9 cellular contexts compared by ENCODE assay signal in genomic region chr2:134253804-134254203, GRCh38. TPM values are rescaled to one million over a fixed set of nuclear protein-coding genes. Genes with fewer than 3 reads are reported as not detected.
DNase-seq lines count a peak whose midpoint lies in the region; ATAC-seq and TF ChIP-seq lines count a peak whose summit lies in the region.
"Had no signal": no experiment of that assay in that cellular context is flagged by ENCODE, and none has a peak within 500 bp of the region (broad histone marks: within the 10 kb centered on the region; RNA-seq: fewer than 3 reads in every experiment).

Gene MGAT5, plus strand, starts transcription at chr2:134254072. Its CDS starts 332 bp downstream, at chr2:134254404.

- H3K18ac ChIP-seq in IMR-90 (ENCODE audit: low read depth, low read length): no peak within 1 kb of the TSS; the same call in 1 of the 2 replicates

- no peak within 1 kb of the TSS for H3K4me3 ChIP-seq in IMR-90 (ENCODE audit: insufficient read depth, low read depth, low read length)
- no peak within 1 kb of the TSS for H3K4me3 ChIP-seq in lower leg skin (ENCODE audit: low read depth, poor library complexity, severe bottlenecking)
- H3K4me3 ChIP-seq in foreskin fibroblast (ENCODE audit: low read depth in 1 of 2, low read length in 2 of 2): no peak within 1 kb of the TSS

- H3K27me3 Mint-ChIP-seq in activated naive CD4-positive, alpha-beta T cell treated with anti-CD3 and anti-CD28 coated beads, Interleukin-2, amount 10 ng/mL, durations not matched to agents 7 days and 5 days: no peaks in the 10 kb centered on the region
- H3K27me3 Mint-ChIP-seq in activated CD8-positive, alpha-beta T cell treated with anti-CD3 and anti-CD28 coated beads, Interleukin-2, amount 10 ng/mL, durations not matched to agents 7 days and 5 days (ENCODE audit: low read depth): peaks cover 2% of the 10 kb centered on the region
- H3K27me3 Mint-ChIP-seq: central memory CD8-positive, alpha-beta T cell had no signal

- no peak within 1 kb of the TSS; the same call in 1 of the 2 replicates for H3K4me2 ChIP-seq in IMR-90 (ENCODE audit: low read depth, low read length)

- H3K9me1 ChIP-seq in IMR-90 (ENCODE audit: insufficient read depth, low read length): peaks cover 34% of the 10 kb centered on the region

- H3K27ac ChIP-seq in IMR-90 (ENCODE audit: insufficient read depth, low read length): no peak within 1 kb of the TSS

- peaks cover 86% of the 10 kb centered on the region for H3K4me1 Mint-ChIP-seq in activated naive CD4-positive, alpha-beta T cell treated with anti-CD3 and anti-CD28 coated beads, Interleukin-2, amount 10 ng/mL, durations not matched to agents 7 days and 5 days
- H3K4me1 Mint-ChIP-seq in activated CD8-positive, alpha-beta T cell treated with anti-CD3 and anti-CD28 coated beads, Interleukin-2, amount 10 ng/mL, durations not matched to agents 7 days and 5 days (ENCODE audit: low read depth): peaks cover 93% of the 10 kb centered on the region

- H3K4me1 ChIP-seq in IMR-90 (ENCODE audit: control insufficient read depth, insufficient read depth, low read length): peaks cover 19% of the 10 kb centered on the region

- no peak for TF ChIP-seq RAD21 in IMR-90 (IDR thresholded peaks at IDR 0.05; ENCODE audit: low read length)

- no peaks in the 10 kb centered on the region for H3K9me3 Mint-ChIP-seq in activated naive CD4-positive, alpha-beta T cell treated with anti-CD3 and anti-CD28 coated beads, Interleukin-2, amount 10 ng/mL, durations not matched to agents 7 days and 5 days
- no peaks in the 10 kb centered on the region for H3K9me3 Mint-ChIP-seq in activated CD8-positive, alpha-beta T cell treated with anti-CD3 and anti-CD28 coated beads, Interleukin-2, amount 10 ng/mL, durations not matched to agents 7 days and 5 days (ENCODE audit: insufficient read depth)
- H3K9me3 Mint-ChIP-seq: central memory CD8-positive, alpha-beta T cell had no signal

- WGBS in IMR-90 (ENCODE audit: extremely low coverage in 2 of 2, insufficient read length in 1 of 2), 2 experiments: no CpG with 5 or more reads among the region's 4 CpGs
- WGBS in lower leg skin, 2 donors: 25 to 48% methylated on average over 4 of the region's 4 CpGs

- CTCF ChIA-PET in activated naive CD4-positive, alpha-beta T cell treated with anti-CD3 and anti-CD28 coated beads, Interleukin-2, amount 10 ng/mL, durations not matched to agents 7 days and 5 days (lab: Charles Lee): interaction anchor here (0.8 to 3.2 kb wide), 10 partner anchors 8 to 157 kb away, joined by 3 to 8 read pairs (median 3); no protein-coding TSS in a partner anchor
- CTCF ChIA-PET in IMR-90 (lab: Yijun Ruan, JAX): interaction anchor here (1.0 to 1.7 kb wide), 2 partner anchors 8 to 20 kb away, joined by 3 to 7 read pairs; no protein-coding TSS in a partner anchor
- CTCF ChIA-PET in activated CD8-positive, alpha-beta T cell treated with anti-CD3 and anti-CD28 coated beads, Interleukin-2, amount 10 ng/mL, durations not matched to agents 7 days and 5 days (lab: Charles Lee): interaction anchor here (1.1 to 4.5 kb wide), 7 partner anchors 10 to 158 kb away, joined by 3 to 29 read pairs (median 5); no protein-coding TSS in a partner anchor

- no peak within 1 kb of the TSS for H3K14ac ChIP-seq in IMR-90 (replicated peaks; ENCODE audit: low read depth, low read length)

- H3K36me3 Mint-ChIP-seq in activated naive CD4-positive, alpha-beta T cell treated with anti-CD3 and anti-CD28 coated beads, Interleukin-2, amount 10 ng/mL, durations not matched to agents 7 days and 5 days: peaks cover 30% of the 10 kb centered on the region
- H3K36me3 Mint-ChIP-seq in activated CD8-positive, alpha-beta T cell treated with anti-CD3 and anti-CD28 coated beads, Interleukin-2, amount 10 ng/mL, durations not matched to agents 7 days and 5 days (ENCODE audit: low read depth): peaks cover 40% of the 10 kb centered on the region

- H2BK5ac ChIP-seq in IMR-90 (ENCODE audit: low read depth, low read length, poor library complexity, severe bottlenecking): no peak within 1 kb of the TSS

- peaks cover 38% of the 10 kb centered on the region for H4K20me1 ChIP-seq in IMR-90 (ENCODE audit: insufficient read depth, low read length)

- H2AFZ ChIP-seq in IMR-90 (replicated peaks; ENCODE audit: low read length, poor library complexity): no peak within 1 kb of the TSS

- H3K4ac ChIP-seq in IMR-90 (ENCODE audit: low read depth, low read length): no peak within 1 kb of the TSS

- no peak within 1 kb of the TSS for H2BK15ac ChIP-seq in IMR-90 (ENCODE audit: low read depth, low read length)

- DNase-seq in activated naive CD4-positive, alpha-beta T cell treated with anti-CD3 and anti-CD28 coated beads, Interleukin-2, amount 10 ng/mL, durations not matched to agents 7 days and 5 days: no peak
- no peak for DNase-seq in activated naive CD4-positive, alpha-beta T cell treated with anti-CD3 and anti-CD28 coated beads, Interleukin-2, amount 50 U/mL, for 16 hours
- no peak for DNase-seq in IMR-90
- DNase-seq in activated CD8-positive, alpha-beta T cell treated with anti-CD3 and anti-CD28 coated beads, Interleukin-2, amount 10 ng/mL, durations not matched to agents 7 days and 5 days: no peak
- peak in 1 of 2 donors; percentile 33 for DNase-seq in lower leg skin (ENCODE audit: low spot score in 2 of 2)
- DNase-seq in SKM-1 (lab: John Stamatoyannopoulos, UW; ENCODE audit: unreplicated experiment): no peak
- DNase-seq in anterior cingulate cortex (lab: John Stamatoyannopoulos, UW): no peak
- DNase-seq in foreskin fibroblast: no peak

- H3K23ac ChIP-seq in IMR-90 (ENCODE audit: low read depth, low read length): 0 out of 2 replicates have a peak within 1 kb of the TSS, but pooled peaks have one; percentile 2

- POLR2A ChIA-PET in IMR-90 (lab: Charles Lee; ENCODE audit: unreplicated experiment): no interaction called here
- POLR2A ChIA-PET in activated CD8-positive, alpha-beta T cell treated with anti-CD3 and anti-CD28 coated beads, Interleukin-2, amount 10 ng/mL, durations not matched to agents 7 days and 5 days (lab: Charles Lee): interaction anchor here (0.6 to 1.3 kb wide), 3 partner anchors 8 to 72 kb away, joined by 3 to 4 read pairs (median 3); no protein-coding TSS in a partner anchor

- no TSS peak for BruUV-seq in IMR-90 (replicated peaks; lab: Mats Ljungman, UMichigan)

- no peak within 1 kb of the TSS for H4K91ac ChIP-seq in IMR-90 (ENCODE audit: insufficient read depth, low read depth, low read length)

- TF ChIP-seq POLR2A in IMR-90 (IDR thresholded peaks at IDR 0.05; ENCODE audit: low read depth, low read length): no peak
- TF ChIP-seq POLR2A in lower leg skin (IDR thresholded peaks at IDR 0.05): no peak

- dilution Hi-C loops in IMR-90 (cut with HindIII; ENCODE audit: low sequenced_read_pairs, unreplicated experiment): no loop called here

- no peak within 1 kb of the TSS for H2AK5ac ChIP-seq in IMR-90 (ENCODE audit: low read depth, low read length)

- no peak within 1 kb of the TSS for H2AK9ac ChIP-seq in IMR-90 (replicated peaks; ENCODE audit: low read depth, low read length, poor library complexity)

- intact Hi-C loops in IMR-90 (cut with micrococcal nuclease): no loop called here
- intact Hi-C loops in lower leg skin (cut with DNase I; ENCODE audit: low total_unique reads): no loop called here

- TF ChIP-seq CTCF in IMR-90 (conservative IDR thresholded peaks at IDR 0.05; ENCODE audit: low read depth, low read length) (no peak), lower leg skin (IDR thresholded peaks at IDR 0.05) (no peak), foreskin fibroblast (IDR thresholded peaks at IDR 0.05; ENCODE audit: low read depth, low read length) (no peak)

- no peak within 1 kb of the TSS for H2BK20ac ChIP-seq in IMR-90 (ENCODE audit: low read depth, low read length)

- in situ Hi-C loops in IMR-90 (cut with MboI; ENCODE audit: low sequenced_read_pairs): no loop called here

- peak within 1 kb of the TSS; percentile 35 for H3K27ac Mint-ChIP-seq in activated naive CD4-positive, alpha-beta T cell treated with anti-CD3 and anti-CD28 coated beads, Interleukin-2, amount 10 ng/mL, durations not matched to agents 7 days and 5 days
- H3K27ac Mint-ChIP-seq in activated CD8-positive, alpha-beta T cell treated with anti-CD3 and anti-CD28 coated beads, Interleukin-2, amount 10 ng/mL, durations not matched to agents 7 days and 5 days: no peak within 1 kb of the TSS

- no peak within 1 kb of the TSS for H3K9ac ChIP-seq in IMR-90 (ENCODE audit: low read depth, low read length)

- H2BK120ac ChIP-seq in IMR-90 (ENCODE audit: low read depth, low read length): no peak within 1 kb of the TSS

- no peak within 1 kb of the TSS for H3K4me3 Mint-ChIP-seq in activated naive CD4-positive, alpha-beta T cell treated with anti-CD3 and anti-CD28 coated beads, Interleukin-2, amount 10 ng/mL, durations not matched to agents 7 days and 5 days
- H3K4me3 Mint-ChIP-seq in activated CD8-positive, alpha-beta T cell treated with anti-CD3 and anti-CD28 coated beads, Interleukin-2, amount 10 ng/mL, durations not matched to agents 7 days and 5 days: no peak within 1 kb of the TSS

- H3K79me1 ChIP-seq in IMR-90 (ENCODE audit: low read depth in 1 of 2, low read length in 2 of 2): peaks cover 39 to 78% of the 10 kb centered on the region in 2 experiments

- ATAC-seq in IMR-90 (ENCODE audit: low read depth): no peak
- no peak for ATAC-seq in activated CD8-positive, alpha-beta T cell treated with anti-CD3 and anti-CD28 coated beads, Interleukin-2, amount 10 ng/mL, durations not matched to agents 7 days and 5 days

- no peaks in the 10 kb centered on the region for H3K9me3 ChIP-seq in IMR-90 (ENCODE audit: control insufficient read depth, insufficient read depth, low read length)

- no peak within 1 kb of the TSS for H4K8ac ChIP-seq in IMR-90 (ENCODE audit: low read depth in 2 of 2, low read length in 2 of 2)

- H3K36me3 ChIP-seq in IMR-90 (ENCODE audit: control insufficient read depth, insufficient read depth, low read length): peaks cover 15% of the 10 kb centered on the region

- no peak within 1 kb of the TSS for H4K5ac ChIP-seq in IMR-90 (ENCODE audit: low read depth, low read length)

- no peaks in the 10 kb centered on the region for H3K27me3 ChIP-seq in IMR-90 (ENCODE audit: control insufficient read depth, insufficient read depth, low read length)

- H3K56ac ChIP-seq in IMR-90 (ENCODE audit: extremely low read depth, insufficient read depth, low read length): no peak within 1 kb of the TSS; the same call in 1 of the 2 replicates

TF ChIP-seq in IMR-90, 13 proteins besides CTCF, POLR2A, EP300 and RAD21 (continues in another document):
- TF ChIP-seq RFX5 (IDR thresholded peaks at IDR 0.05; ENCODE audit: low read depth, low read length) (no peak), SMC3 (IDR thresholded peaks at IDR 0.05; ENCODE audit: low read depth, low read length) (no peak), FOS (IDR thresholded peaks at IDR 0.05; ENCODE audit: low read depth, low read length) (no peak), MXI1 (IDR thresholded peaks at IDR 0.05; ENCODE audit: borderline replicate concordance, low read depth, low read length) (no peak)

RNA-seq across cellular contexts. Expression of gene MGAT5, which starts in this region (rescaled TPM):
- total RNA-seq in IMR-90 (2012; rRNA removed) (47.8 and 59.9 TPM in 2 replicates), lower leg skin (10 to 100 TPM; 16.3 to 37.8 (median 32.5) TPM)
- polyA plus RNA-seq in IMR-90 (2012; rRNA removed): 20.2 and 22.9 TPM in 2 replicates
- 16.0 and 23.2 TPM in 2 replicates for polyA plus RNA-seq in IMR-90 (2012; cell fraction: cytosol; rRNA removed)
- 7.9 and 19.2 TPM in 2 replicates for polyA plus RNA-seq in IMR-90 (2012; cell fraction: nucleus; rRNA removed; ENCODE audit: low replicate concordance)
- total RNA-seq in activated CD8-positive, alpha-beta T cell treated with anti-CD3 and anti-CD28 coated beads, Interleukin-2, amount 10 ng/mL, durations not matched to agents 7 days and 5 days: 10 to 100 TPM; 48.5 to 54.3 TPM
